In genomic region chr20:11675920-11676617, GRCh38 we compare ENCODE assay signal across 22 cellular contexts.
DNase-seq lines count a peak whose midpoint lies in the region; ATAC-seq, FAIRE-seq and TF ChIP-seq lines count a peak whose summit lies in the region.
"Had no signal": no experiment of that assay in that cellular context is flagged by ENCODE, and none has a peak within 500 bp of the region (broad histone marks: within the 10 kb centered on the region; RNA-seq: fewer than 3 reads in every experiment).

No MANE protein-coding gene starts in this region.

- no peak overlapping the region for H3K27ac Mint-ChIP-seq in astrocyte (ENCODE audit: unreplicated experiment)
- no peak overlapping the region for H3K27ac Mint-ChIP-seq in glutamatergic neuron (ENCODE audit: unreplicated experiment)
- H3K27ac Mint-ChIP-seq: naive thymus-derived CD8-positive, alpha-beta T cell; stimulated activated naive CD8-positive, alpha-beta T cell treated with anti-CD3 and anti-CD28 coated beads, Interleukin-15, amount 100 ng/mL, for 72 hours had no signal

- H3K36me3 Mint-ChIP-seq in astrocyte (ENCODE audit: low read depth, unreplicated experiment) (no peaks in the 10 kb centered on the region), glutamatergic neuron (ENCODE audit: unreplicated experiment) (no peaks in the 10 kb centered on the region)

- H3K4me3 Mint-ChIP-seq in astrocyte (ENCODE audit: unreplicated experiment) (no peak overlapping the region), glutamatergic neuron (ENCODE audit: unreplicated experiment) (no peak overlapping the region)
- H3K4me3 Mint-ChIP-seq: naive thymus-derived CD8-positive, alpha-beta T cell; stimulated activated naive CD8-positive, alpha-beta T cell treated with anti-CD3 and anti-CD28 coated beads, Interleukin-15, amount 100 ng/mL, for 72 hours had no signal

- FAIRE-seq in astrocyte (lab: Jason Lieb, UNC) = no peak
- FAIRE-seq: K562 had no signal

- H3K9ac ChIP-seq in astrocyte (ENCODE audit: low read length) = no peak overlapping the region
- H3K9ac ChIP-seq: parathyroid adenoma had no signal

- H4K20me1 ChIP-seq in astrocyte (ENCODE audit: insufficient read depth, low read length) = no peaks in the 10 kb centered on the region

- H2AFZ ChIP-seq in astrocyte (ENCODE audit: low read depth, low read length) = no peak overlapping the region
- H2AFZ ChIP-seq: parathyroid adenoma had no signal

- no peak for TF ChIP-seq CTCF in left ventricle myocardium inferior (IDR thresholded peaks at IDR 0.05; ENCODE audit: borderline replicate concordance)
- TF ChIP-seq CTCF in astrocyte (IDR thresholded peaks at IDR 0.05; ENCODE audit: insufficient read depth, low read depth, low read length) = no peak
- no peak for TF ChIP-seq CTCF in glutamatergic neuron (IDR thresholded peaks at IDR 0.05; ENCODE audit: partially characterized antibody, unreplicated experiment)

- H3K4me1 ChIP-seq in left ventricle myocardium inferior = no peaks in the 10 kb centered on the region
- H3K4me1 ChIP-seq in astrocyte (ENCODE audit: insufficient read depth, low read length) = no peaks in the 10 kb centered on the region
- no peaks in the 10 kb centered on the region for H3K4me1 ChIP-seq in aorta (ENCODE audit: control insufficient read depth in 1 of 2, insufficient read depth in 2 of 2, low read length in 2 of 2)
- H3K4me1 ChIP-seq: esophagus muscularis mucosa, HAP-1, parathyroid adenoma had no signal

- H3K27me3 ChIP-seq in left ventricle myocardium inferior (ENCODE audit: low read depth) = no peaks in the 10 kb centered on the region
- H3K27me3 ChIP-seq in astrocyte (ENCODE audit: insufficient read depth, low read length) = peaks cover 9% of the 10 kb centered on the region
- no peaks in the 10 kb centered on the region for H3K27me3 ChIP-seq in aorta (ENCODE audit: control insufficient read depth in 1 of 2, insufficient read depth in 2 of 2, low read length in 1 of 2)
- H3K27me3 ChIP-seq: esophagus muscularis mucosa, heart left ventricle had no signal

- H3K9me3 Mint-ChIP-seq in astrocyte (ENCODE audit: unreplicated experiment) = no peaks in the 10 kb centered on the region
- H3K9me3 Mint-ChIP-seq in glutamatergic neuron (ENCODE audit: unreplicated experiment) = no peaks in the 10 kb centered on the region
- H3K9me3 Mint-ChIP-seq: stimulated activated naive CD8-positive, alpha-beta T cell treated with anti-CD3 and anti-CD28 coated beads, Interleukin-15, amount 100 ng/mL, for 72 hours had no signal

- H3K9me3 ChIP-seq in left ventricle myocardium inferior (replicated peaks) = no peaks in the 10 kb centered on the region
- no peaks in the 10 kb centered on the region for H3K9me3 ChIP-seq in astrocyte (ENCODE audit: insufficient read depth, low read depth, low read length)
- no peaks in the 10 kb centered on the region for H3K9me3 ChIP-seq in aorta (ENCODE audit: control insufficient read depth, low read length)
- H3K9me3 ChIP-seq: esophagus muscularis mucosa, HAP-1, heart left ventricle had no signal

- H3K4me3 ChIP-seq in left ventricle myocardium inferior (no peak overlapping the region), astrocyte (ENCODE audit: insufficient read depth, low read depth, low read length) (no peak overlapping the region), aorta (ENCODE audit: low read length in 2 of 2) (no peak overlapping the region)
- H3K4me3 ChIP-seq: esophagus muscularis mucosa, HAP-1, K562, lung, skin epidermis had no signal

- peak; percentile 30 for ATAC-seq in aorta (ENCODE audit: low FRiP score)
- ATAC-seq: K562; naive thymus-derived CD8-positive, alpha-beta T cell; stimulated activated naive CD8-positive, alpha-beta T cell treated with anti-CD3 and anti-CD28 coated beads, Interleukin-15, amount 100 ng/mL, for 72 hours had no signal

- intact Hi-C loops in left ventricle myocardium inferior (cut with micrococcal nuclease) = loop anchor here (10.0 kb wide), 1 partner anchor 549 kb away; no protein-coding TSS in a partner anchor
- intact Hi-C loops in cardiac septum (cut with DNase I) = loop anchor here (5.0 to 10.0 kb wide), 2 partner anchors 219 to 1431 kb away; no protein-coding TSS in a partner anchor
- intact Hi-C loops in aorta (cut with DNase I) = no loop called here

- H3K27ac ChIP-seq in left ventricle myocardium inferior (replicated peaks) (peak overlapping the region; percentile 23), astrocyte (ENCODE audit: low read depth, low read length) (no peak overlapping the region), aorta (ENCODE audit: low read depth in 1 of 2, low read length in 2 of 2) (no peak overlapping the region)
- H3K27ac ChIP-seq: C4-2B, esophagus muscularis mucosa, heart left ventricle, parathyroid adenoma, skin epidermis, VCaP had no signal

- DNase-seq in left ventricle myocardium inferior (no peak), cardiac septum (ENCODE audit: low spot score) (no peak), astrocyte (ENCODE audit: low read depth) (peak; percentile 27), iris pigment epithelial cell (ENCODE audit: low read depth) (peak; percentile 8), aorta (no peak), NCI-H1048 (lab: John Stamatoyannopoulos, UW) (no peak), glutamatergic neuron (no peak), HuH-7.5 (ENCODE audit: low spot score) (no peak)
- DNase-seq: activated effector memory CD4-positive, alpha-beta T cell treated with Interleukin-2 at 50 U/mL for 16 hours; effector CD8-positive, alpha-beta T cell; naive thymus-derived CD8-positive, alpha-beta T cell; SIG-M5; stimulated activated naive CD8-positive, alpha-beta T cell treated with anti-CD3 and anti-CD28 coated beads, Interleukin-15, amount 100 ng/mL, for 72 hours had no signal

- 31 to 36% methylated on average over 12 of the region's 12 CpGs for WGBS in aorta, 2 donors

- no peaks in the 10 kb centered on the region for H3K79me2 ChIP-seq in astrocyte (ENCODE audit: insufficient read depth, low read length)
- H3K79me2 ChIP-seq: parathyroid adenoma had no signal

- H3K27me3 Mint-ChIP-seq in astrocyte (ENCODE audit: low read depth, unreplicated experiment) (peaks cover 6% of the 10 kb centered on the region), glutamatergic neuron (ENCODE audit: unreplicated experiment) (no peaks in the 10 kb centered on the region)
- H3K27me3 Mint-ChIP-seq: naive thymus-derived CD8-positive, alpha-beta T cell; stimulated activated naive CD8-positive, alpha-beta T cell treated with anti-CD3 and anti-CD28 coated beads, Interleukin-15, amount 100 ng/mL, for 72 hours had no signal

- H3K4me1 Mint-ChIP-seq in astrocyte (ENCODE audit: low read depth, unreplicated experiment) = peaks cover 2% of the 10 kb centered on the region
- no peaks in the 10 kb centered on the region for H3K4me1 Mint-ChIP-seq in glutamatergic neuron (ENCODE audit: low read depth, unreplicated experiment)
- H3K4me1 Mint-ChIP-seq: naive thymus-derived CD8-positive, alpha-beta T cell; stimulated activated naive CD8-positive, alpha-beta T cell treated with anti-CD3 and anti-CD28 coated beads, Interleukin-15, amount 100 ng/mL, for 72 hours had no signal

- H3K36me3 ChIP-seq in left ventricle myocardium inferior (no peaks in the 10 kb centered on the region), astrocyte (ENCODE audit: insufficient read depth, low read length) (no peaks in the 10 kb centered on the region), aorta (ENCODE audit: control insufficient read depth in 1 of 2, insufficient read depth in 2 of 2, low read length in 1 of 2) (no peaks in the 10 kb centered on the region)
- H3K36me3 ChIP-seq: esophagus muscularis mucosa, HAP-1, heart left ventricle had no signal

- peak overlapping the region; percentile 11 for H3K4me2 ChIP-seq in astrocyte (ENCODE audit: low read length)

Comparison
In these comparisons a context has a peak if more than half of its experiments do, and no peak if none do; other contexts are left out.
1. DNase-seq: peak in astrocyte (single experiment) and iris pigment epithelial cell (single experiment); none in left ventricle myocardium inferior (single experiment), cardiac septum (single experiment), aorta (0 of 2), NCI-H1048 (single experiment), glutamatergic neuron (single experiment) and HuH-7.5 (single experiment).
2. intact Hi-C loops: an anchor here in left ventricle myocardium inferior (10.0 kb wide) and cardiac septum (5.0 to 10.0 kb wide); none called in aorta.